ENCODE assay signal across 17 cellular contexts in the genomic region with DNA sequence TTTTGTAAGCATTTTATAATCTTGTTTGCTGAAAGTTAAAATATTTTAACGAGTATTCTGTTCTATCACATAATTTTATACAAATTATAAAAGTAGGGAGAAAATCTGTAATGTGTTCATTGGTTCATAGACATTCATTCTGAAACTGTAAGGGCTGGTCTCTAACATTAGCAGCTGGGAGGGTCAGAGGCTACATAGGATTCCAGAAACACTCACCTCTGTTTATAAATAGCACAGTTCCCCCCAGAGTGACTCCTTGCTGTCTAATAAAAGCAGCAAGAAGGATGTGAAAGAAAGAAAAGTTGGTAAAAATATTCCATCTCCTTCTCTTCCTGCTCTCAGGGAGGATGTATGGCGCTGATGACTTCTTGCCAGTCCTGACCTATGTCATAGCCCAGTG. TPM values are rescaled to one million over a fixed set of nuclear protein-coding genes. Genes with fewer than 3 reads are reported as not detected.
A peak's percentile ranks its signal among the peaks of the same experiment; 100 is the strongest.
DNase-seq lines count a peak whose midpoint lies in the region; ATAC-seq, FAIRE-seq and TF ChIP-seq lines count a peak whose summit lies in the region.
"Had no signal": no experiment of that assay in that cellular context is flagged by ENCODE, and none has a peak within 500 bp of the region (broad histone marks: within the 10 kb centered on the region; RNA-seq: fewer than 3 reads in every experiment).

No MANE protein-coding gene starts in this region.

- H3K4me3 Mint-ChIP-seq in astrocyte (ENCODE audit: unreplicated experiment) (no peak overlapping the region), H9 (no peak overlapping the region), endodermal cell (no peak overlapping the region), glutamatergic neuron (ENCODE audit: unreplicated experiment) (no peak overlapping the region)
- H3K4me3 Mint-ChIP-seq: activated CD4-positive, alpha-beta memory T cell treated with anti-CD3 and anti-CD28 coated beads, Interleukin-2, amount 10 ng/mL, durations not matched to agents 7 days and 5 days; activated naive CD8-positive, alpha-beta T cell; brain; stimulated activated naive CD8-positive, alpha-beta T cell treated with anti-CD3 and anti-CD28 coated beads, Interleukin-15, Interleukin-2, amounts not matched to agents 100 ng/mL and 50 ng/mL, for 24 hours had no signal

- no peak overlapping the region for H3K4me3 ChIP-seq in left ventricle myocardium inferior
- peak overlapping the region; percentile 1 for H3K4me3 ChIP-seq in astrocyte (ENCODE audit: insufficient read depth, low read depth, low read length)
- no peak overlapping the region for H3K4me3 ChIP-seq in mesodermal cell (ENCODE audit: extremely low read depth, insufficient read depth, low read length, poor library complexity, severe bottlenecking)
- H3K4me3 ChIP-seq in vagina, result no peak overlapping the region
- no peak overlapping the region for H3K4me3 ChIP-seq in endodermal cell (ENCODE audit: low read length)

- no peak overlapping the region for H3K18ac ChIP-seq in H9 (ENCODE audit: insufficient read length, low read depth, low read length)

- H3K27ac Mint-ChIP-seq in astrocyte (ENCODE audit: unreplicated experiment) (peak overlapping the region; percentile 99), H9 (no peak overlapping the region), endodermal cell (no peak overlapping the region), glutamatergic neuron (ENCODE audit: unreplicated experiment) (no peak overlapping the region)
- H3K27ac Mint-ChIP-seq: activated CD4-positive, alpha-beta memory T cell treated with anti-CD3 and anti-CD28 coated beads, Interleukin-2, amount 10 ng/mL, durations not matched to agents 7 days and 5 days; activated naive CD8-positive, alpha-beta T cell; stimulated activated naive CD8-positive, alpha-beta T cell treated with anti-CD3 and anti-CD28 coated beads, Interleukin-15, Interleukin-2, amounts not matched to agents 100 ng/mL and 50 ng/mL, for 24 hours had no signal

- H2BK20ac ChIP-seq in H9 (ENCODE audit: low read depth, low read length, poor library complexity, severe bottlenecking), result no peak overlapping the region

- H3K4me1 ChIP-seq in left ventricle myocardium inferior (peaks cover 100% of the 10 kb centered on the region), astrocyte (ENCODE audit: insufficient read depth, low read length) (peaks cover 53% of the 10 kb centered on the region), mesodermal cell (ENCODE audit: control insufficient read depth, insufficient read depth, low read length, poor library complexity, severe bottlenecking) (peaks cover 51% of the 10 kb centered on the region), vagina (peaks cover 52% of the 10 kb centered on the region), H9 (ENCODE audit: insufficient read depth, low read length) (peaks cover 4% of the 10 kb centered on the region; the same call in 1 of the 2 replicates), endodermal cell (ENCODE audit: control insufficient read depth, insufficient read depth, low read length) (peaks cover 2% of the 10 kb centered on the region)

- no CpG with 5 or more reads among the region's 2 CpGs for WGBS in mesodermal cell (ENCODE audit: insufficient coverage in 2 of 2), 2 experiments
- no CpG with 5 or more reads among the region's 2 CpGs for WGBS in H9 (ENCODE audit: extremely low coverage, insufficient read length, low lambda C conversion rate)
- 100% methylated on average over 1 of the region's 2 CpGs for WGBS in endodermal cell (ENCODE audit: insufficient coverage in 1 of 2, insufficient read length in 1 of 2), 2 experiments

- intact Hi-C loops in left ventricle myocardium inferior (cut with micrococcal nuclease) (loop anchor here (5.0 to 10.0 kb wide), 2 partner anchors 207 to 300 kb away; no protein-coding TSS in a partner anchor), Right ventricle myocardium inferior (cut with DNase I) (loop anchor here (2.0 kb wide), 1 partner anchor 15 kb away; no protein-coding TSS in a partner anchor), vagina (cut with DNase I) (loop anchor here (10.0 kb wide), 2 partner anchors 107 to 297 kb away; no protein-coding TSS in a partner anchor)

- no peaks in the 10 kb centered on the region for H3K27me3 ChIP-seq in left ventricle myocardium inferior (ENCODE audit: low read depth)
- no peaks in the 10 kb centered on the region for H3K27me3 ChIP-seq in astrocyte (ENCODE audit: insufficient read depth, low read length)
- no peaks in the 10 kb centered on the region for H3K27me3 ChIP-seq in vagina
- H3K27me3 ChIP-seq in H9 (ENCODE audit: insufficient read depth, low read length), result no peaks in the 10 kb centered on the region
- H3K27me3 ChIP-seq in endodermal cell (ENCODE audit: control insufficient read depth, insufficient read depth, low read length, poor library complexity, severe bottlenecking), result no peaks in the 10 kb centered on the region

- H2AFZ ChIP-seq in astrocyte (ENCODE audit: low read depth, low read length) (no peak overlapping the region), H9 (ENCODE audit: low read length) (no peak overlapping the region)

- H3K23me2 ChIP-seq in H9 (ENCODE audit: insufficient read length, low read depth, low read length, poor library complexity, severe bottlenecking), result no peaks in the 10 kb centered on the region

- no peak for DNase-seq in left ventricle myocardium inferior
- no peak for DNase-seq in Right ventricle myocardium inferior (ENCODE audit: missing footprints)
- DNase-seq in astrocyte (ENCODE audit: low read depth), result no peak
- DNase-seq in vagina (ENCODE audit: extremely low spot score in 2 of 2), result no peak
- no peak for DNase-seq in H9
- DNase-seq in endodermal cell, result no peak
- DNase-seq in glutamatergic neuron, result no peak
- DNase-seq: activated CD4-positive, alpha-beta memory T cell treated with anti-CD3 and anti-CD28 coated beads, Interleukin-2, amount 10 ng/mL, durations not matched to agents 7 days and 5 days; activated T-cell treated with anti-CD3 and anti-CD28 coated beads, Interleukin-2, amount 50 U/mL, for 48 hours; hippocampal formation; NCI-H1048; NCI-H2081 treated with DMSO at 0.1 percent for 48 hours; NCI-H524 treated with DMSO at 0.1 percent for 48 hours had no signal

- H4K5ac ChIP-seq in H9 (ENCODE audit: insufficient read length, low read depth, low read length), result no peak overlapping the region

- no peak for ATAC-seq in Right ventricle myocardium inferior

- H3K36me3 ChIP-seq in left ventricle myocardium inferior, result peaks cover 45% of the 10 kb centered on the region
- peaks cover 11% of the 10 kb centered on the region for H3K36me3 ChIP-seq in astrocyte (ENCODE audit: insufficient read depth, low read length)
- peaks cover 30% of the 10 kb centered on the region for H3K36me3 ChIP-seq in mesodermal cell (ENCODE audit: control insufficient read depth, insufficient read depth, low read length)
- H3K36me3 ChIP-seq in vagina, result peaks cover 0 to 40% of the 10 kb centered on the region in 2 donors
- no peaks in the 10 kb centered on the region for H3K36me3 ChIP-seq in endodermal cell (ENCODE audit: control insufficient read depth, insufficient read depth, low read length)

- peak overlapping the region; percentile 76 for H3K9ac ChIP-seq in astrocyte (ENCODE audit: low read length)
- no peak overlapping the region for H3K9ac ChIP-seq in H9 (ENCODE audit: extremely low read depth, insufficient read length, low read length)
- H3K9ac ChIP-seq in endodermal cell (ENCODE audit: extremely low read depth, low read length, poor library complexity, severe bottlenecking), result no peak overlapping the region

- H3K27me3 Mint-ChIP-seq in astrocyte (ENCODE audit: low read depth, unreplicated experiment) (no peaks in the 10 kb centered on the region), H9 (ENCODE audit: low read depth) (no peaks in the 10 kb centered on the region), endodermal cell (ENCODE audit: insufficient read depth) (no peaks in the 10 kb centered on the region), glutamatergic neuron (ENCODE audit: unreplicated experiment) (no peaks in the 10 kb centered on the region)
- H3K27me3 Mint-ChIP-seq: brain had no signal

- H3K4me2 ChIP-seq in astrocyte (ENCODE audit: low read length) (peak overlapping the region; percentile 79), H9 (ENCODE audit: insufficient read depth, insufficient read length, low read length) (no peak overlapping the region)

- H3K56ac ChIP-seq in H9 (ENCODE audit: insufficient read length, low read depth, low read length), result no peak overlapping the region

- H3K27ac ChIP-seq in left ventricle myocardium inferior (replicated peaks) (peak overlapping the region; percentile 83), astrocyte (ENCODE audit: low read depth, low read length) (peak overlapping the region; percentile 96), mesodermal cell (ENCODE audit: low read depth, low read length, severe bottlenecking) (peak overlapping the region; percentile 98), vagina (peak overlapping the region; percentile 40), H9 (ENCODE audit: insufficient read length, low read depth, low read length) (no peak overlapping the region), endodermal cell (ENCODE audit: low read depth, low read length) (no peak overlapping the region)

- H3K9me3 ChIP-seq in left ventricle myocardium inferior (replicated peaks) (no peaks in the 10 kb centered on the region), astrocyte (ENCODE audit: insufficient read depth, low read depth, low read length) (no peaks in the 10 kb centered on the region), mesodermal cell (ENCODE audit: control insufficient read depth, low read length) (no peaks in the 10 kb centered on the region), vagina (no peaks in the 10 kb centered on the region), H9 (ENCODE audit: control insufficient read depth, low read depth, low read length) (no peaks in the 10 kb centered on the region), endodermal cell (ENCODE audit: control insufficient read depth, low read length) (no peaks in the 10 kb centered on the region)

- no peak overlapping the region for H3K4ac ChIP-seq in H9 (ENCODE audit: low read depth, low read length)

- no peak for TF ChIP-seq POLR2A in vagina (IDR thresholded peaks at IDR 0.05)

- no peak for FAIRE-seq in astrocyte (lab: Jason Lieb, UNC)

- H3K4me1 Mint-ChIP-seq in astrocyte (ENCODE audit: low read depth, unreplicated experiment) (peaks cover 54% of the 10 kb centered on the region), H9 (peaks cover 14 to 19% of the 10 kb centered on the region in 2 experiments), endodermal cell (peaks cover 12% of the 10 kb centered on the region), glutamatergic neuron (ENCODE audit: low read depth, unreplicated experiment) (peaks cover 32% of the 10 kb centered on the region)
- H3K4me1 Mint-ChIP-seq: activated CD4-positive, alpha-beta memory T cell treated with anti-CD3 and anti-CD28 coated beads, Interleukin-2, amount 10 ng/mL, durations not matched to agents 7 days and 5 days had no signal

- H2BK15ac ChIP-seq in H9 (ENCODE audit: low read depth, low read length), result no peak overlapping the region; the same call in 1 of the 2 replicates

- no peak overlapping the region for H3K14ac ChIP-seq in H9 (ENCODE audit: insufficient read depth, low read length)

- no peak overlapping the region for H2BK12ac ChIP-seq in H9 (ENCODE audit: insufficient read length, low read depth, low read length)

- H3K79me2 ChIP-seq in astrocyte (ENCODE audit: insufficient read depth, low read length) (peaks cover 72% of the 10 kb centered on the region), H9 (ENCODE audit: insufficient read depth, low read length) (no peaks in the 10 kb centered on the region)

- no peak for TF ChIP-seq CTCF in left ventricle myocardium inferior (IDR thresholded peaks at IDR 0.05; ENCODE audit: borderline replicate concordance)
- no peak for TF ChIP-seq CTCF in astrocyte (IDR thresholded peaks at IDR 0.05; ENCODE audit: insufficient read depth, low read depth, low read length)
- no peak for TF ChIP-seq CTCF in vagina (IDR thresholded peaks at IDR 0.05)
- TF ChIP-seq CTCF in H9 (conservative IDR thresholded peaks at IDR 0.05), result no peak
- no peak for TF ChIP-seq CTCF in endodermal cell (conservative IDR thresholded peaks at IDR 0.05)
- TF ChIP-seq CTCF in glutamatergic neuron (IDR thresholded peaks at IDR 0.05; ENCODE audit: partially characterized antibody, unreplicated experiment), result no peak

- no peak overlapping the region for H4K8ac ChIP-seq in H9 (replicated peaks; ENCODE audit: insufficient read length, low read depth, low read length)

- no peaks in the 10 kb centered on the region for H3K9me3 Mint-ChIP-seq in astrocyte (ENCODE audit: unreplicated experiment)
- no peaks in the 10 kb centered on the region for H3K9me3 Mint-ChIP-seq in H9
- no peaks in the 10 kb centered on the region for H3K9me3 Mint-ChIP-seq in endodermal cell
- no peaks in the 10 kb centered on the region for H3K9me3 Mint-ChIP-seq in glutamatergic neuron (ENCODE audit: unreplicated experiment)
- H3K9me3 Mint-ChIP-seq: activated CD4-positive, alpha-beta memory T cell treated with anti-CD3 and anti-CD28 coated beads, Interleukin-2, amount 10 ng/mL, durations not matched to agents 7 days and 5 days; stimulated activated naive CD8-positive, alpha-beta T cell treated with anti-CD3 and anti-CD28 coated beads, Interleukin-15, Interleukin-2, amounts not matched to agents 100 ng/mL and 50 ng/mL, for 24 hours had no signal

- H2BK120ac ChIP-seq in H9 (ENCODE audit: low read depth, low read length, poor library complexity, severe bottlenecking), result no peak overlapping the region

- no peak overlapping the region for H2BK5ac ChIP-seq in H9 (ENCODE audit: insufficient read length, low read length)

- no peak overlapping the region for H3T11ph ChIP-seq in H9 (ENCODE audit: low read length)

- no peak overlapping the region for H4K91ac ChIP-seq in H9 (ENCODE audit: insufficient read length, low read depth, low read length)

- no peak overlapping the region for H2AK5ac ChIP-seq in H9 (ENCODE audit: insufficient read length, low read length)

- H3K79me1 ChIP-seq in H9 (ENCODE audit: insufficient read depth, low read depth, low read length, poor library complexity, severe bottlenecking), result no peaks in the 10 kb centered on the region

- H4K20me1 ChIP-seq in astrocyte (ENCODE audit: insufficient read depth, low read length) (peaks cover 9% of the 10 kb centered on the region), H9 (ENCODE audit: control insufficient read depth, insufficient read depth, insufficient read length) (no peaks in the 10 kb centered on the region)

- no peak overlapping the region for H3K23ac ChIP-seq in H9 (ENCODE audit: insufficient read length, low read depth, low read length)

- H3K36me3 Mint-ChIP-seq in astrocyte (ENCODE audit: low read depth, unreplicated experiment), result peaks cover 4% of the 10 kb centered on the region
- H3K36me3 Mint-ChIP-seq in H9 (ENCODE audit: insufficient read depth in 1 of 3, low read depth in 3 of 3), result no peaks in the 10 kb centered on the region
- H3K36me3 Mint-ChIP-seq in endodermal cell (ENCODE audit: low read depth), result no peaks in the 10 kb centered on the region
- H3K36me3 Mint-ChIP-seq in glutamatergic neuron (ENCODE audit: unreplicated experiment), result no peaks in the 10 kb centered on the region
- H3K36me3 Mint-ChIP-seq: activated naive CD8-positive, alpha-beta T cell had no signal

RNA-seq across cellular contexts. Expression of a gene that starts 25.3 kb away (rescaled TPM):
- total RNA-seq in left ventricle myocardium inferior (67.5 TPM), Right ventricle myocardium inferior (58.4 TPM), astrocyte (61.5 and 73.0 TPM in 2 replicates), vagina (28.2 TPM), H9 (2021) (46.4 and 48.1 TPM in 2 replicates), endodermal cell (10 to 100 TPM; 35.1 to 39.4 TPM), glutamatergic neuron (ENCODE audit: unreplicated experiment) (33.5 TPM)
- polyA plus RNA-seq in mesodermal cell (2013, experiment 1 of 2), result 48.1 TPM
- 54.4 TPM for polyA plus RNA-seq in mesodermal cell (2013, experiment 2 of 2)
- 37.8 TPM for polyA plus RNA-seq in endodermal cell (2013, experiment 1 of 2)
- polyA plus RNA-seq in endodermal cell (2013, experiment 2 of 2), result 40.2 TPM

Comparison
In these comparisons a context has a peak if more than half of its experiments do, and no peak if none do; other contexts are left out.
1. H3K27ac ChIP-seq: peak in left ventricle myocardium inferior (single experiment), astrocyte (single experiment), mesodermal cell (single experiment) and vagina (single experiment); none in H9 (single experiment) and endodermal cell (single experiment).